In genomic region chr13:46796129-46796514, GRCh38 we compare ENCODE assay signal across 8 cellular contexts. TPM values are rescaled to one million over a fixed set of nuclear protein-coding genes. Genes with fewer than 3 reads are reported as not detected.
DNase-seq lines count a peak whose midpoint lies in the region; ATAC-seq, FAIRE-seq and TF ChIP-seq lines count a peak whose summit lies in the region.

No MANE protein-coding gene starts in this region.

- no peak for TF ChIP-seq CTCF in A549 (IDR thresholded peaks at IDR 0.05)
- TF ChIP-seq CTCF in GM10248 (IDR thresholded peaks at IDR 0.05; ENCODE audit: control extremely low read depth, extremely low read depth, low read depth, missing control alignments) = no peak

- CTCF ChIA-PET in A549 (lab: Yijun Ruan, JAX) = interaction anchor here (1.1 to 1.4 kb wide), 3 partner anchors 31 to 265 kb away, joined by 3 to 7 read pairs (median 3); no protein-coding TSS in a partner anchor
- CTCF ChIA-PET in GM10248 (lab: Yijun Ruan, JAX) = no interaction called here

- H3K27ac ChIP-seq in A549 (peak overlapping the region; percentile 95 to 98), HUES64 (ENCODE audit: low read depth, low read length) (peak overlapping the region; percentile 84; the same call in 1 of the 2 replicates), caudate nucleus (ENCODE audit: low read depth, low read length) (peak overlapping the region; percentile 86), mucosa of rectum (ENCODE audit: low read depth in 2 of 2, low read length in 2 of 2) (peak overlapping the region; percentile 90)

- H3K4me1 ChIP-seq in A549 = peaks cover 14% of the 10 kb centered on the region; the same call in 1 of the 3 replicates
- H3K4me1 ChIP-seq in HUES64 (ENCODE audit: insufficient read depth, low read length) = peaks cover 23% of the 10 kb centered on the region
- H3K4me1 ChIP-seq in mucosa of rectum (ENCODE audit: control insufficient read depth in 2 of 2, insufficient read depth in 2 of 2, low read length in 2 of 2) = peaks cover 10 to 13% of the 10 kb centered on the region in 2 donors

- no peak for TF ChIP-seq POLR2A in A549 (IDR thresholded peaks at IDR 0.05; ENCODE audit: low read length)

- H3K9me3 ChIP-seq in A549 = no peaks in the 10 kb centered on the region
- H3K9me3 ChIP-seq in HUES64 (ENCODE audit: insufficient read depth, low read depth, low read length) = no peaks in the 10 kb centered on the region
- no peaks in the 10 kb centered on the region for H3K9me3 ChIP-seq in mucosa of rectum (ENCODE audit: control insufficient read depth in 2 of 2, low read length in 2 of 2)

- H3K27me3 ChIP-seq in HUES64 (ENCODE audit: insufficient read depth, low read length) (no peaks in the 10 kb centered on the region), mucosa of rectum (ENCODE audit: control insufficient read depth in 2 of 2, insufficient read depth in 2 of 2, low read length in 2 of 2) (no peaks in the 10 kb centered on the region)

- no peak for TF ChIP-seq EP300 in A549 (IDR thresholded peaks at IDR 0.05)

- FAIRE-seq in A549 (lab: Jason Lieb, UNC) = no peak

- H3K4me2 ChIP-seq in A549 = peak overlapping the region; percentile 94

- DNase-seq in A549 (ENCODE audit: low read depth in 1 of 2, low spot score in 1 of 2) = no peak
- DNase-seq in caudate nucleus (lab: John Stamatoyannopoulos, UW) = no peak
- DNase-seq in DMS53 treated with DMSO at 0.1 percent for 48 hours (lab: John Stamatoyannopoulos, UW; ENCODE audit: unreplicated experiment) = no peak
- no peak for DNase-seq in mesenteric fat pad (ENCODE audit: low spot score)
- DNase-seq in GM10248 (ENCODE audit: extremely low spot score) = no peak

- ATAC-seq in A549 (no peak), GM18868 (IDR thresholded peaks at IDR 0.05; ENCODE audit: unreplicated experiment) (no peak)

- WGBS in A549 (ENCODE audit: missing lambda C conversion rate) = 43% methylated on average over 5 of the region's 5 CpGs
- WGBS in HUES64 = 73% methylated on average over 5 of the region's 5 CpGs

- POLR2A ChIA-PET in A549 (lab: Yijun Ruan, JAX) (no interaction called here), GM10248 (lab: Yijun Ruan, JAX) (no interaction called here)

- H3K36me3 ChIP-seq in HUES64 (ENCODE audit: insufficient read depth, low read length) (peaks cover 14% of the 10 kb centered on the region), mucosa of rectum (ENCODE audit: control insufficient read depth in 2 of 2, insufficient read depth in 2 of 2, low read length in 2 of 2) (no peaks in the 10 kb centered on the region)

- no peak for TF ChIP-seq RAD21 in A549 (conservative IDR thresholded peaks at IDR 0.05 in 1 of 2, IDR thresholded peaks at IDR 0.05 in 1 of 2)

- H3K9ac ChIP-seq in HUES64 (ENCODE audit: low read depth, low read length) = peak overlapping the region; percentile 87
- H3K9ac ChIP-seq in mucosa of rectum (ENCODE audit: low read depth in 1 of 2, low read length in 2 of 2) = peak overlapping the region; percentile 89 to 91

- peak overlapping the region; percentile 89 for H3K4me3 ChIP-seq in A549
- peak overlapping the region; percentile 87 for H3K4me3 ChIP-seq in HUES64 (ENCODE audit: low read length)
- H3K4me3 ChIP-seq in mucosa of rectum (ENCODE audit: low read length in 2 of 2) = peak overlapping the region; percentile 92 to 99

TF ChIP-seq in A549, 52 proteins besides CTCF, POLR2A, EP300 and RAD21:
- no peak for TF ChIP-seq NR3C1 (IDR thresholded peaks at IDR 0.05)
- TF ChIP-seq EHMT2 (IDR thresholded peaks at IDR 0.05; ENCODE audit: low read depth) = no peak
- TF ChIP-seq BCL3 (IDR thresholded peaks at IDR 0.05) = no peak
- TF ChIP-seq TP53 (CRISPR knock-in tag; IDR thresholded peaks at IDR 0.05) = no peak
- TF ChIP-seq HOXB5 (CRISPR knock-in tag; IDR thresholded peaks at IDR 0.05) = no peak
- no peak for TF ChIP-seq CHD4 (IDR thresholded peaks at IDR 0.05; ENCODE audit: borderline replicate concordance)
- TF ChIP-seq JUN (IDR thresholded peaks at IDR 0.05) = no peak
- TF ChIP-seq E2F6 (IDR thresholded peaks at IDR 0.05; ENCODE audit: borderline replicate concordance, low read depth) = no peak
- TF ChIP-seq ZSCAN20 (CRISPR knock-in tag; IDR thresholded peaks at IDR 0.05) = no peak
- no peak for TF ChIP-seq HEYL (CRISPR knock-in tag; IDR thresholded peaks at IDR 0.05)
- TF ChIP-seq ZC3H11A (IDR thresholded peaks at IDR 0.05) = no peak
- TF ChIP-seq RARB (CRISPR knock-in tag; IDR thresholded peaks at IDR 0.05) = no peak
- no peak for TF ChIP-seq HOXB13 (CRISPR knock-in tag; IDR thresholded peaks at IDR 0.05; ENCODE audit: low read depth)
- TF ChIP-seq POLR2AphosphoS2 (conservative IDR thresholded peaks at IDR 0.05; ENCODE audit: low read length) = no peak
- TF ChIP-seq KDM1A (IDR thresholded peaks at IDR 0.05; ENCODE audit: low read depth) = no peak
- TF ChIP-seq REST (IDR thresholded peaks at IDR 0.05) = no peak
- no peak for TF ChIP-seq KDM5A (IDR thresholded peaks at IDR 0.05)
- no peak for TF ChIP-seq HOXA7 (CRISPR knock-in tag; IDR thresholded peaks at IDR 0.05)
- no peak for TF ChIP-seq FOSB (CRISPR knock-in tag; IDR thresholded peaks at IDR 0.05)

RNA-seq across cellular contexts. Expression of gene ESD, which starts 0.8 kb away (rescaled TPM):
- polyA plus RNA-seq in A549 (2011; rRNA removed) (122 and 147 TPM in 2 replicates), A549 (2017; fragmentation: RNase III; extraction: RNeasy Plus Mini Kit Qiagen cat#74134 plus additional on column Dnase treatment) (107 to 116 TPM (median 111 TPM) in 3 replicates)
- 36.8 and 41.6 TPM in 2 replicates for polyA plus RNA-seq in A549 (2012; cell fraction: cytosol; rRNA removed)
- 14.8 and 19.1 TPM in 2 replicates for polyA plus RNA-seq in A549 (2012; cell fraction: nucleus; rRNA removed)
- 20.6 and 22.6 TPM in 2 replicates for polyA minus RNA-seq in A549 (2011; rRNA and poly(A)+ RNA removed)
- polyA plus RNA-seq in HUES64 (2013, experiment 1 of 2) = 87.1 TPM
- polyA plus RNA-seq in HUES64 (2013, experiment 2 of 2) = 106 TPM
- 88.2 TPM for total RNA-seq in mesenteric fat pad
